ENCODE assay signal across 1 cellular context in genomic region chrX:153410888-153411254, GRCh38.
TF ChIP-seq lines count a peak whose summit lies in the region.

No MANE protein-coding gene starts in this region.

TF ChIP-seq in HepG2, 621 proteins besides CTCF, POLR2A, EP300 and RAD21:
- TF ChIP-seq FOXA1 (IDR thresholded peaks at IDR 0.05) (no peak), FOXA1 (CRISPR knock-in tag; IDR thresholded peaks at IDR 0.05) (no peak), MTF1 (CRISPR knock-in tag; IDR thresholded peaks at IDR 0.05) (no peak), ZFP62 (CRISPR knock-in tag; IDR thresholded peaks at IDR 0.05) (no peak), RERE (CRISPR knock-in tag; IDR thresholded peaks at IDR 0.05; ENCODE audit: low read depth) (no peak), ZNF572 (CRISPR knock-in tag; IDR thresholded peaks at IDR 0.05) (no peak), YEATS4 (CRISPR knock-in tag; IDR thresholded peaks at IDR 0.05; ENCODE audit: borderline replicate concordance) (no peak), FUBP1 (CRISPR knock-in tag; IDR thresholded peaks at IDR 0.05; ENCODE audit: borderline replicate concordance) (no peak), ZNF564 (CRISPR knock-in tag; IDR thresholded peaks at IDR 0.05) (no peak), ARNTL (CRISPR knock-in tag; IDR thresholded peaks at IDR 0.05) (no peak), HOXA3 (CRISPR knock-in tag; IDR thresholded peaks at IDR 0.05) (no peak), ZFY (CRISPR knock-in tag; IDR thresholded peaks at IDR 0.05) (no peak), ZNF3 (CRISPR knock-in tag; IDR thresholded peaks at IDR 0.05) (no peak), ZNF280D (CRISPR knock-in tag; IDR thresholded peaks at IDR 0.05) (no peak), ZNF253 (CRISPR knock-in tag; IDR thresholded peaks at IDR 0.05; ENCODE audit: borderline replicate concordance) (no peak), IKZF4 (CRISPR knock-in tag; IDR thresholded peaks at IDR 0.05; ENCODE audit: borderline replicate concordance, low read depth, not compliant biosample characterization) (no peak), ZNF589 (CRISPR knock-in tag; conservative IDR thresholded peaks at IDR 0.05) (no peak), PLSCR1 (CRISPR knock-in tag; IDR thresholded peaks at IDR 0.05; ENCODE audit: borderline replicate concordance) (no peak)
